In the genomic region with DNA sequence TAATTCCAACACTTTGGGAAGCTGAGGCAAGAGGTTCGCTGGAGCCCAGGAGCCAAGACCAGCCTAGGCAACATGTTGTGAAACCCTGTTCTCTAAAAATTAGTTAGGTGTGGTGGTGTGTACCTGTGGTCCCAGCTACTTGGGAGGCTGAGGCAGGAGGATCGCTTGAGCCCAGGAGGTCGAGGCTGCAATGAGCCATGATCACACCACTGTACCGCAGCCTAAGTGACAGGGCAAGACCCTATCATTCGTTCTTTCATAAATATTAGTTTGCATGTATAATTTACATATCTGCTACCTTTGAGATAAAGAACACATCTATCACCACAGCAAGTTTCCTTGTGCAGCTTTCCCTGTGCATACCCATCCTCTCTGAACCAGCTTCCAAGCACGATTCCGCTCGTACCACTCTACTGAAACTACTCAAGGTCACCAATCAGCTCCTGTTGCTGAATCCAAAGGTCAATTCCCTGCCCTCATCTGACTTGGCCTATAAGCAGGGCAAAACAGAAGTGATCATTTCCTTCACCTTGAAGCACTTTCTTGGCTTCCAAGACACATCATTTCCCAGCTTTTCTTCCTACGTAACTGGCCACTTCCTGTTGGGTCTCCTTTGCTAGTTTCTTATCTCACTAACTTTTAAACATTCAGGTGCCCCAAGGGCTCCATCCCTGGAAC, we compare ENCODE assay signal across 19 cellular contexts. TPM values are rescaled to one million over a fixed set of nuclear protein-coding genes. Genes with fewer than 3 reads are reported as not detected.
DNase-seq lines count a peak whose midpoint lies in the region; ATAC-seq and TF ChIP-seq lines count a peak whose summit lies in the region.
"Had no signal": no experiment of that assay in that cellular context is flagged by ENCODE, and none has a peak within 500 bp of the region (broad histone marks: within the 10 kb centered on the region; RNA-seq: fewer than 3 reads in every experiment).

No MANE protein-coding gene starts in this region.

- H3K36me3 ChIP-seq in right lobe of liver, result no peaks in the 10 kb centered on the region
- H3K36me3 ChIP-seq: cardiac muscle cell, heart left ventricle, neural progenitor cell had no signal

- ATAC-seq in stimulated activated naive CD8-positive, alpha-beta T cell treated with anti-CD3 and anti-CD28 coated beads, Interleukin-15, amount 100 ng/mL, for 72 hours, result no peak
- ATAC-seq in activated T-helper 17 cell treated with anti-CD3 and anti-CD28 coated beads, Interleukin-2, amount 50 U/mL, for 72 hours (replicated peaks), result peak; percentile 40
- peak; percentile 33 to 54 (median 43) for ATAC-seq in right lobe of liver
- ATAC-seq in HG03460 (IDR thresholded peaks at IDR 0.05; ENCODE audit: unreplicated experiment), result no peak
- ATAC-seq: heart left ventricle had no signal

- peak overlapping the region in 1 of 3 donors; percentile 22 for H3K27ac ChIP-seq in right lobe of liver
- H3K27ac ChIP-seq: cardiac muscle cell, neural progenitor cell, RWPE1 had no signal

- TF ChIP-seq POLR2A in right lobe of liver (IDR thresholded peaks at IDR 0.05), result no peak

- 38% methylated on average over 6 of the region's 9 CpGs for WGBS in right lobe of liver (ENCODE audit: insufficient coverage, low coverage, low lambda C conversion rate, missing lambda C conversion rate)

- peak overlapping the region; percentile 36 for H3K27ac Mint-ChIP-seq in stimulated activated naive CD8-positive, alpha-beta T cell treated with anti-CD3 and anti-CD28 coated beads, Interleukin-15, Interleukin-2, amounts not matched to agents 100 ng/mL and 50 ng/mL, for 24 hours
- H3K27ac Mint-ChIP-seq in stimulated activated naive CD8-positive, alpha-beta T cell treated with anti-CD3 and anti-CD28 coated beads, Interleukin-15, amount 100 ng/mL, for 72 hours, result peak overlapping the region in 1 of 2 donors; percentile 47
- peak overlapping the region; percentile 25 for H3K27ac Mint-ChIP-seq in activated T-helper 17 cell treated with anti-CD3 and anti-CD28 coated beads, Interleukin-2, amount 50 U/mL, for 72 hours
- H3K27ac Mint-ChIP-seq: neural progenitor cell had no signal

- H3K27me3 Mint-ChIP-seq in stimulated activated naive CD8-positive, alpha-beta T cell treated with anti-CD3 and anti-CD28 coated beads, Interleukin-15, Interleukin-2, amounts not matched to agents 100 ng/mL and 50 ng/mL, for 24 hours, result no peaks in the 10 kb centered on the region
- no peaks in the 10 kb centered on the region for H3K27me3 Mint-ChIP-seq in stimulated activated naive CD8-positive, alpha-beta T cell treated with anti-CD3 and anti-CD28 coated beads, Interleukin-15, amount 100 ng/mL, for 72 hours
- no peaks in the 10 kb centered on the region for H3K27me3 Mint-ChIP-seq in activated T-helper 17 cell treated with anti-CD3 and anti-CD28 coated beads, Interleukin-2, amount 50 U/mL, for 72 hours

- H3K36me3 Mint-ChIP-seq in stimulated activated naive CD8-positive, alpha-beta T cell treated with anti-CD3 and anti-CD28 coated beads, Interleukin-15, Interleukin-2, amounts not matched to agents 100 ng/mL and 50 ng/mL, for 24 hours (ENCODE audit: low read depth), result peaks cover 29% of the 10 kb centered on the region
- peaks cover 24% of the 10 kb centered on the region for H3K36me3 Mint-ChIP-seq in activated T-helper 17 cell treated with anti-CD3 and anti-CD28 coated beads, Interleukin-2, amount 50 U/mL, for 72 hours (ENCODE audit: low read depth)

- no peak overlapping the region for H3K4me3 Mint-ChIP-seq in stimulated activated naive CD8-positive, alpha-beta T cell treated with anti-CD3 and anti-CD28 coated beads, Interleukin-15, Interleukin-2, amounts not matched to agents 100 ng/mL and 50 ng/mL, for 24 hours
- peak overlapping the region in 1 of 2 donors; percentile 7 for H3K4me3 Mint-ChIP-seq in stimulated activated naive CD8-positive, alpha-beta T cell treated with anti-CD3 and anti-CD28 coated beads, Interleukin-15, amount 100 ng/mL, for 72 hours
- H3K4me3 Mint-ChIP-seq in activated T-helper 17 cell treated with anti-CD3 and anti-CD28 coated beads, Interleukin-2, amount 50 U/mL, for 72 hours, result peak overlapping the region; percentile 9
- H3K4me3 Mint-ChIP-seq: neural progenitor cell had no signal

- H3K4me1 Mint-ChIP-seq in stimulated activated naive CD8-positive, alpha-beta T cell treated with anti-CD3 and anti-CD28 coated beads, Interleukin-15, Interleukin-2, amounts not matched to agents 100 ng/mL and 50 ng/mL, for 24 hours (ENCODE audit: low read depth), result peaks cover 67% of the 10 kb centered on the region
- peaks cover 69% of the 10 kb centered on the region for H3K4me1 Mint-ChIP-seq in stimulated activated naive CD8-positive, alpha-beta T cell treated with anti-CD3 and anti-CD28 coated beads, Interleukin-15, amount 100 ng/mL, for 72 hours
- peaks cover 41% of the 10 kb centered on the region for H3K4me1 Mint-ChIP-seq in activated T-helper 17 cell treated with anti-CD3 and anti-CD28 coated beads, Interleukin-2, amount 50 U/mL, for 72 hours

- H3K9me3 Mint-ChIP-seq in stimulated activated naive CD8-positive, alpha-beta T cell treated with anti-CD3 and anti-CD28 coated beads, Interleukin-15, Interleukin-2, amounts not matched to agents 100 ng/mL and 50 ng/mL, for 24 hours, result no peaks in the 10 kb centered on the region
- no peaks in the 10 kb centered on the region for H3K9me3 Mint-ChIP-seq in stimulated activated naive CD8-positive, alpha-beta T cell treated with anti-CD3 and anti-CD28 coated beads, Interleukin-15, amount 100 ng/mL, for 72 hours
- H3K9me3 Mint-ChIP-seq in activated T-helper 17 cell treated with anti-CD3 and anti-CD28 coated beads, Interleukin-2, amount 50 U/mL, for 72 hours, result no peaks in the 10 kb centered on the region

- intact Hi-C loops in right lobe of liver (cut with DNase I), result no loop called here

- no peak for TF ChIP-seq CTCF in right lobe of liver (IDR thresholded peaks at IDR 0.05)

- H3K4me3 ChIP-seq in right lobe of liver, result no peak overlapping the region
- H3K4me3 ChIP-seq: cardiac muscle cell, heart left ventricle, neural progenitor cell had no signal

- H3K4me1 ChIP-seq in right lobe of liver, result peaks cover 0 to 20% (median 0%) of the 10 kb centered on the region in 4 donors

- no peak for DNase-seq in stimulated activated naive CD8-positive, alpha-beta T cell treated with anti-CD3 and anti-CD28 coated beads, Interleukin-15, amount 100 ng/mL, for 72 hours
- DNase-seq in right lobe of liver, result no peak
- DNase-seq in NCI-H2196 (lab: John Stamatoyannopoulos, UW; ENCODE audit: unreplicated experiment), result no peak
- DNase-seq in HPDE6-E6E7 (ENCODE audit: extremely low spot score), result no peak
- DNase-seq: activated CD8-positive, alpha-beta memory T cell treated with anti-CD3 and anti-CD28 coated beads, Interleukin-2, amount 50 U/mL, for 4 hours; effector memory CD4-positive, alpha-beta T cell; GDM1; GOT3; heart left ventricle; mesenchymal stem cell; NCI-H187; NK-92 treated with Interleukin-12 subunit alpha and Interleukin-12 subunit beta, amount 100 ng/mL, for 24 hours; stimulated activated CD4-positive, alpha-beta T cell treated with anti-CD3 and anti-CD28 coated beads, Interleukin-15, amount 100 ng/mL, for 24 hours had no signal

- H3K27me3 ChIP-seq in right lobe of liver, result no peaks in the 10 kb centered on the region
- H3K27me3 ChIP-seq: cardiac muscle cell, heart left ventricle, neural progenitor cell had no signal

- no peaks in the 10 kb centered on the region for H3K9me3 ChIP-seq in right lobe of liver
- H3K9me3 ChIP-seq: heart left ventricle had no signal

RNA-seq across cellular contexts. Expression of a gene that starts 49.1 kb away (rescaled TPM):
- 100 to 1,000 TPM; 141 to 163 TPM for total RNA-seq in activated T-helper 17 cell treated with anti-CD3 and anti-CD28 coated beads, Interleukin-2, amount 50 U/mL, for 72 hours
- 10 to 100 TPM; 42.4 to 70.5 (median 53.8) TPM for total RNA-seq in right lobe of liver

Comparison
In these comparisons a context has a peak if more than half of its experiments do, and no peak if none do; other contexts are left out.
1. ATAC-seq: peak in activated T-helper 17 cell treated with anti-CD3 and anti-CD28 coated beads, Interleukin-2, amount 50 U/mL, for 72 hours (single experiment) and right lobe of liver (4 of 4); none in stimulated activated naive CD8-positive, alpha-beta T cell treated with anti-CD3 and anti-CD28 coated beads, Interleukin-15, amount 100 ng/mL, for 72 hours (single experiment) and HG03460 (single experiment).